1 cellular context compared by ENCODE assay signal in genomic region chr6:45438849-45439406, GRCh38.
TF ChIP-seq lines count a peak whose summit lies in the region.

No MANE protein-coding gene starts in this region.

TF ChIP-seq in SK-N-SH, 30 proteins besides CTCF, POLR2A, EP300 and RAD21 (continued from another document):
- TF ChIP-seq RCOR1 (IDR thresholded peaks at IDR 0.05; ENCODE audit: low read length) (no peak), SMC3 (IDR thresholded peaks at IDR 0.05; ENCODE audit: low read depth, low read length) (no peak), NRF1 (IDR thresholded peaks at IDR 0.05; ENCODE audit: low read depth, low read length) (no peak), POLR2AphosphoS5 (IDR thresholded peaks at IDR 0.05; ENCODE audit: low read depth, low read length) (peak; percentile 41; the same call in 1 of the 2 replicates), TCF12 (IDR thresholded peaks at IDR 0.05) (peak; percentile 55), ELF1 (IDR thresholded peaks at IDR 0.05) (no peak), RXRA (IDR thresholded peaks at IDR 0.05; ENCODE audit: borderline replicate concordance, low read depth) (peak; percentile 23; the same call in 1 of the 2 replicates), JUND (IDR thresholded peaks at IDR 0.05) (peak; percentile 55), SIN3A (IDR thresholded peaks at IDR 0.05; ENCODE audit: borderline replicate concordance, low read depth, low read length) (no peak), FOXM1 (IDR thresholded peaks at IDR 0.05; ENCODE audit: low read depth) (no peak; the same call in 1 of the 2 replicates), RFX5 (IDR thresholded peaks at IDR 0.05; ENCODE audit: low read length) (no peak), GABPA (IDR thresholded peaks at IDR 0.05; ENCODE audit: low read depth) (no peak), PBX3 (IDR thresholded peaks at IDR 0.05) (peak; percentile 14), TAF1 (IDR thresholded peaks at IDR 0.05; ENCODE audit: borderline replicate concordance, low read depth, low read length) (no peak), FOSL2 (IDR thresholded peaks at IDR 0.05; ENCODE audit: borderline replicate concordance, low read depth) (peak; percentile 38; the same call in 1 of the 2 replicates), CHD2 (IDR thresholded peaks at IDR 0.05; ENCODE audit: low read length, partially characterized antibody) (no peak), MXI1 (IDR thresholded peaks at IDR 0.05; ENCODE audit: low read depth, low read length) (no peak), FOXJ3 (CRISPR knock-in tag; IDR thresholded peaks at IDR 0.05) (no peak), EZH2phosphoT487 (IDR thresholded peaks at IDR 0.05; ENCODE audit: borderline replicate concordance, low read depth) (no peak), MEF2A (IDR thresholded peaks at IDR 0.05; ENCODE audit: borderline replicate concordance, low read depth) (no peak; the same call in 1 of the 2 replicates)
- TF ChIP-seq, protein P1, sequence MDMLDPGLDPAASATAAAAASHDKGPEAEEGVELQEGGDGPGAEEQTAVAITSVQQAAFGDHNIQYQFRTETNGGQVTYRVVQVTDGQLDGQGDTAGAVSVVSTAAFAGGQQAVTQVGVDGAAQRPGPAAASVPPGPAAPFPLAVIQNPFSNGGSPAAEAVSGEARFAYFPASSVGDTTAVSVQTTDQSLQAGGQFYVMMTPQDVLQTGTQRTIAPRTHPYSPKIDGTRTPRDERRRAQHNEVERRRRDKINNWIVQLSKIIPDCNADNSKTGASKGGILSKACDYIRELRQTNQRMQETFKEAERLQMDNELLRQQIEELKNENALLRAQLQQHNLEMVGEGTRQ (IDR thresholded peaks at IDR 0.05; ENCODE audit: borderline replicate concordance, low read depth, low read length) = no peak
- TF ChIP-seq, protein P2, sequence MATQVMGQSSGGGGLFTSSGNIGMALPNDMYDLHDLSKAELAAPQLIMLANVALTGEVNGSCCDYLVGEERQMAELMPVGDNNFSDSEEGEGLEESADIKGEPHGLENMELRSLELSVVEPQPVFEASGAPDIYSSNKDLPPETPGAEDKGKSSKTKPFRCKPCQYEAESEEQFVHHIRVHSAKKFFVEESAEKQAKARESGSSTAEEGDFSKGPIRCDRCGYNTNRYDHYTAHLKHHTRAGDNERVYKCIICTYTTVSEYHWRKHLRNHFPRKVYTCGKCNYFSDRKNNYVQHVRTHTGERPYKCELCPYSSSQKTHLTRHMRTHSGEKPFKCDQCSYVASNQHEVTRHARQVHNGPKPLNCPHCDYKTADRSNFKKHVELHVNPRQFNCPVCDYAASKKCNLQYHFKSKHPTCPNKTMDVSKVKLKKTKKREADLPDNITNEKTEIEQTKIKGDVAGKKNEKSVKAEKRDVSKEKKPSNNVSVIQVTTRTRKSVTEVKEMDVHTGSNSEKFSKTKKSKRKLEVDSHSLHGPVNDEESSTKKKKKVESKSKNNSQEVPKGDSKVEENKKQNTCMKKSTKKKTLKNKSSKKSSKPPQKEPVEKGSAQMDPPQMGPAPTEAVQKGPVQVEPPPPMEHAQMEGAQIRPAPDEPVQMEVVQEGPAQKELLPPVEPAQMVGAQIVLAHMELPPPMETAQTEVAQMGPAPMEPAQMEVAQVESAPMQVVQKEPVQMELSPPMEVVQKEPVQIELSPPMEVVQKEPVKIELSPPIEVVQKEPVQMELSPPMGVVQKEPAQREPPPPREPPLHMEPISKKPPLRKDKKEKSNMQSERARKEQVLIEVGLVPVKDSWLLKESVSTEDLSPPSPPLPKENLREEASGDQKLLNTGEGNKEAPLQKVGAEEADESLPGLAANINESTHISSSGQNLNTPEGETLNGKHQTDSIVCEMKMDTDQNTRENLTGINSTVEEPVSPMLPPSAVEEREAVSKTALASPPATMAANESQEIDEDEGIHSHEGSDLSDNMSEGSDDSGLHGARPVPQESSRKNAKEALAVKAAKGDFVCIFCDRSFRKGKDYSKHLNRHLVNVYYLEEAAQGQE (IDR thresholded peaks at IDR 0.05; ENCODE audit: low read depth, low read length) = no peak
